8 cellular contexts compared by ENCODE assay signal in the genomic region with DNA sequence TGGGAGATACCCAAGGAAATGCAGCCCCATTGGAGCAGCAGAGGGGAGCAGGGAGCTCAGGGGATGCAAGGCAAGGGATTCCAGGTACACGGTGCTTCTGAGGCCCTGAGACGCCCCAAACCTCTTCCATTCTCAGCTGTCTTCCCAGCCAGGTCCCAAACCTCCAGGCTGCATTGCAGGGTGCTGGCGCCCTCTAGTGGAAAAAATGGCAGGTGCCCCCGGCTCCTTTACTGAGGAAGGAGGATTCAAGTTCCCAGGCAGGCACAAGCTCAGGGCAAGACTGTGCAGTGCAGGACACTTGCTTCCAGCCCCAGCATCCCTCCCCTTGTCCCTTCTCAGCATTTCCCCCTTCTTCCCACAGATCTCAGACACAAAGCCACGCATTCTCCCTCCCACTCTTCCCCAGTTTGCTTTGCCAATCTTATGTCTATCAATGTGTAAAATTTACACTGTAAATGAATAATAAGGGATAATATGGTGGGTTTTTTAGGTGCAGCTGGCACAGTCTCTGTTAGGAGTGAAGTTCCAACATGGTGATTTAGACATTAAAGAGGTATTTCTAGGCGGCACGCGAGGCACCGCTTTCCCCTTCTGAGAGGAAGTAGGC. TPM values are rescaled to one million over a fixed set of nuclear protein-coding genes. Genes with fewer than 3 reads are reported as not detected.
DNase-seq lines count a peak whose midpoint lies in the region; ATAC-seq and TF ChIP-seq lines count a peak whose summit lies in the region.

No MANE protein-coding gene starts in this region.

- no peaks in the 10 kb centered on the region for H3K9me3 ChIP-seq in Panc1 (ENCODE audit: control insufficient read depth, insufficient read depth, low read depth, low read length)
- no peaks in the 10 kb centered on the region for H3K9me3 ChIP-seq in testis

- 50 to 67% methylated on average over 9 of the region's 9 CpGs for WGBS in testis, 2 donors

- POLR2A ChIA-PET in Panc1 (lab: Charles Lee), result interaction anchor here (0.5 kb wide), 1 partner anchor 39 kb away, joined by 4 read pairs; no protein-coding TSS in a partner anchor

- ATAC-seq in GM19023 (IDR thresholded peaks at IDR 0.05; ENCODE audit: unreplicated experiment), result peak; percentile 44
- peak; percentile 40 for ATAC-seq in HG03571 (IDR thresholded peaks at IDR 0.05; ENCODE audit: unreplicated experiment)
- peak; percentile 85 for ATAC-seq in Panc1

- peak; percentile 98 for TF ChIP-seq CTCF in Panc1 (IDR thresholded peaks at IDR 0.05)
- TF ChIP-seq CTCF in fibroblast of villous mesenchyme (IDR thresholded peaks at IDR 0.05; ENCODE audit: insufficient read depth, low read depth, low read length), result peak; percentile 97
- peak; percentile 74 to 92 (median 79) for TF ChIP-seq CTCF in testis (IDR thresholded peaks at IDR 0.05)

- BruUV-seq in Panc1 (replicated peaks; lab: Mats Ljungman, UMichigan), result no TSS peak

- H3K4me1 ChIP-seq in Panc1 (ENCODE audit: control insufficient read depth, insufficient read depth, low read length) (no peaks in the 10 kb centered on the region), testis (no peaks in the 10 kb centered on the region)

- no peak overlapping the region for H3K27ac ChIP-seq in Panc1 (ENCODE audit: low read length)
- no peak overlapping the region for H3K27ac ChIP-seq in testis

- H3K36me3 ChIP-seq in Panc1 (ENCODE audit: control insufficient read depth, insufficient read depth, low read length) (no peaks in the 10 kb centered on the region), testis (ENCODE audit: low read depth, missing control alignments) (no peaks in the 10 kb centered on the region)

- intact Hi-C loops in Panc1 (cut with micrococcal nuclease; ENCODE audit: unreplicated experiment), result loop anchor here (1.0 to 5.0 kb wide), 2 partner anchors 381 to 1390 kb away; no protein-coding TSS in a partner anchor
- intact Hi-C loops in testis (cut with DNase I; ENCODE audit: low total_unique reads), result no loop called here

- in situ Hi-C loops in Panc1 (cut with HindIII; ENCODE audit: low pct_unique_long_range_greater_than_20kb, low sequenced_read_pairs), result no loop called here

- no peak for TF ChIP-seq POLR2A in testis (IDR thresholded peaks at IDR 0.05)

- H3K27me3 ChIP-seq in Panc1 (ENCODE audit: control insufficient read depth, insufficient read depth, low read length), result 0 out of 2 replicates have a peak, but pooled peaks cover 3% of the 10 kb centered on the region
- no peaks in the 10 kb centered on the region for H3K27me3 ChIP-seq in testis

- DNase-seq in AG20443 (ENCODE audit: low spot score), result peak; percentile 93
- peak; percentile 46 for DNase-seq in Panc1 (ENCODE audit: low read depth, low spot score)
- peak; percentile 27 to 48 for DNase-seq in activated T-helper 1 cell treated with anti-CD3 and anti-CD28 coated beads, Interleukin-2, amount 50 U/mL, for 16 hours (ENCODE audit: low read depth in 1 of 2, low spot score in 1 of 2)
- peak; percentile 65 for DNase-seq in fibroblast of villous mesenchyme (ENCODE audit: low read depth)
- peak; percentile 72 for DNase-seq in occipital lobe (lab: John Stamatoyannopoulos, UW)
- peak; percentile 90 for DNase-seq in testis

- H3K4me3 ChIP-seq in Panc1 (ENCODE audit: low read depth in 2 of 2, low read length in 2 of 2) (no peak overlapping the region), fibroblast of villous mesenchyme (ENCODE audit: low read depth, low read length) (no peak overlapping the region), testis (no peak overlapping the region)

- CTCF ChIA-PET in Panc1 (lab: Charles Lee), result interaction anchor here (0.6 to 2.6 kb wide), 7 partner anchors 11 to 1279 kb away, joined by 3 to 12 read pairs (median 6); no protein-coding TSS in a partner anchor

RNA-seq across cellular contexts. Expression of gene GPAM, which starts 46.1 kb away (rescaled TPM):
- total RNA-seq in Panc1 (2021; ENCODE audit: unreplicated experiment), result 8.0 TPM
- polyA plus RNA-seq in Panc1 (2012; ENCODE audit: insufficient read length), result 3.4 TPM
- total RNA-seq in fibroblast of villous mesenchyme, result 10.3 and 12.5 TPM in 2 replicates
- 51.3 TPM for total RNA-seq in occipital lobe
- 10 to 100 TPM; 36.7 to 37.6 TPM for total RNA-seq in testis
- 25.1 TPM for polyA plus RNA-seq in testis (ENCODE audit: insufficient read depth, low read depth, low replicate concordance)

Comparison
In these comparisons a context has a peak if more than half of its experiments do, and no peak if none do; other contexts are left out.
1. DNase-seq: peak in every context shown above with its lines; median percentile 93 in AG20443; 90 in testis; 72 in occipital lobe; 65 in fibroblast of villous mesenchyme; 46 in Panc1; 38 in activated T-helper 1 cell treated with anti-CD3 and anti-CD28 coated beads, Interleukin-2, amount 50 U/mL, for 16 hours.